8 cellular contexts compared by ENCODE assay signal in genomic region chr1:12556368-12556930, GRCh38.
DNase-seq lines count a peak whose midpoint lies in the region; ATAC-seq and TF ChIP-seq lines count a peak whose summit lies in the region.

No MANE protein-coding gene starts in this region.

- intact Hi-C loops in right cardiac atrium (cut with DNase I) (loop anchor here in 2 of 4 donors (5.0 to 10.0 kb wide), 2 partner anchors 58 to 61 kb away; partner anchors contain the start of gene DHRS3 (in 2 of the 2)), sciatic nerve (cut with DNase I) (no loop called here)

- peaks cover 13% of the 10 kb centered on the region for H3K4me1 Mint-ChIP-seq in WTC11

- CTCF ChIA-PET in WTC11 (lab: Charles Lee), result interaction anchor here (1.1 kb wide), 1 partner anchor 281 kb away, joined by 4 read pairs; no protein-coding TSS in a partner anchor

- peak; percentile 77 for DNase-seq in ELF-1 (ENCODE audit: low read depth, low spot score)
- no peak for DNase-seq in WTC11 (ENCODE audit: low spot score)
- DNase-seq in right cardiac atrium, result peak; percentile 73 to 92 (median 87)
- DNase-seq in sciatic nerve (ENCODE audit: low spot score), result peak; percentile 80
- DNase-seq in NCI-H345 (lab: John Stamatoyannopoulos, UW), result no peak
- DNase-seq in NCI-H524 treated with DMSO at 0.1 percent for 48 hours (lab: John Stamatoyannopoulos, UW), result no peak

- 28% methylated on average over 9 of the region's 9 CpGs for WGBS in right cardiac atrium

- H3K4me1 ChIP-seq in right cardiac atrium (ENCODE audit: control insufficient read depth, insufficient read depth, low read length), result peaks cover 11% of the 10 kb centered on the region

- ATAC-seq in WTC11 (peak; percentile 60), right cardiac atrium (peak; percentile 80 to 81), sciatic nerve (peak; percentile 94), HG03108 (IDR thresholded peaks at IDR 0.05; ENCODE audit: unreplicated experiment) (no peak), GM19455 (IDR thresholded peaks at IDR 0.05; ENCODE audit: unreplicated experiment) (no peak)

- no peak overlapping the region for H3K4me3 ChIP-seq in right cardiac atrium (ENCODE audit: low read length)

- H3K36me3 Mint-ChIP-seq in WTC11, result peaks cover 6% of the 10 kb centered on the region

- no peaks in the 10 kb centered on the region; the same call in 1 of the 2 replicates for H3K27me3 Mint-ChIP-seq in WTC11 (ENCODE audit: low read depth)

- no peaks in the 10 kb centered on the region for H3K27me3 ChIP-seq in right cardiac atrium (ENCODE audit: control insufficient read depth, insufficient read depth)

- peak overlapping the region; percentile 74; the same call in 1 of the 2 replicates for H3K27ac Mint-ChIP-seq in WTC11

- peaks cover 18% of the 10 kb centered on the region for H3K9me3 Mint-ChIP-seq in WTC11

- no peak overlapping the region for H3K4me3 Mint-ChIP-seq in WTC11

- H3K27ac ChIP-seq in right cardiac atrium (ENCODE audit: low read length), result peak overlapping the region; percentile 71

- POLR2A ChIA-PET in WTC11 (lab: Charles Lee), result interaction anchor here (1.4 kb wide), 1 partner anchor 39 kb away, joined by 5 read pairs; no protein-coding TSS in a partner anchor

- no peaks in the 10 kb centered on the region for H3K9me3 ChIP-seq in right cardiac atrium (ENCODE audit: control insufficient read depth, low read length)

- no peak for TF ChIP-seq CTCF in WTC11 (IDR thresholded peaks at IDR 0.05)

TF ChIP-seq in WTC11, 78 proteins besides CTCF, POLR2A, EP300 and RAD21:
- TF ChIP-seq, protein P1, sequence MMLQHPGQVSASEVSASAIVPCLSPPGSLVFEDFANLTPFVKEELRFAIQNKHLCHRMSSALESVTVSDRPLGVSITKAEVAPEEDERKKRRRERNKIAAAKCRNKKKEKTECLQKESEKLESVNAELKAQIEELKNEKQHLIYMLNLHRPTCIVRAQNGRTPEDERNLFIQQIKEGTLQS (CRISPR knock-in tag; conservative IDR thresholded peaks at IDR 0.05), result no peak
- TF ChIP-seq, protein P2, sequence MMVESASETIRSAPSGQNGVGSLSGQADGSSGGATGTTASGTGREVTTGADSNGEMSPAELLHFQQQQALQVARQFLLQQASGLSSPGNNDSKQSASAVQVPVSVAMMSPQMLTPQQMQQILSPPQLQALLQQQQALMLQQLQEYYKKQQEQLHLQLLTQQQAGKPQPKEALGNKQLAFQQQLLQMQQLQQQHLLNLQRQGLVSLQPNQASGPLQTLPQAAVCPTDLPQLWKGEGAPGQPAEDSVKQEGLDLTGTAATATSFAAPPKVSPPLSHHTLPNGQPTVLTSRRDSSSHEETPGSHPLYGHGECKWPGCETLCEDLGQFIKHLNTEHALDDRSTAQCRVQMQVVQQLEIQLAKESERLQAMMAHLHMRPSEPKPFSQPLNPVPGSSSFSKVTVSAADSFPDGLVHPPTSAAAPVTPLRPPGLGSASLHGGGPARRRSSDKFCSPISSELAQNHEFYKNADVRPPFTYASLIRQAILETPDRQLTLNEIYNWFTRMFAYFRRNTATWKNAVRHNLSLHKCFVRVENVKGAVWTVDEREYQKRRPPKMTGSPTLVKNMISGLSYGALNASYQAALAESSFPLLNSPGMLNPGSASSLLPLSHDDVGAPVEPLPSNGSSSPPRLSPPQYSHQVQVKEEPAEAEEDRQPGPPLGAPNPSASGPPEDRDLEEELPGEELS (CRISPR knock-in tag; IDR thresholded peaks at IDR 0.05), result no peak
- no peak for TF ChIP-seq SMAD3 (CRISPR knock-in tag; IDR thresholded peaks at IDR 0.05; ENCODE audit: borderline replicate concordance)
- no peak for TF ChIP-seq ETV6 (CRISPR knock-in tag; IDR thresholded peaks at IDR 0.05)
- no peak for TF ChIP-seq CREB1 (CRISPR knock-in tag; IDR thresholded peaks at IDR 0.05)
- no peak for TF ChIP-seq E2F5 (CRISPR knock-in tag; IDR thresholded peaks at IDR 0.05)
- no peak for TF ChIP-seq ZNF532 (CRISPR knock-in tag; IDR thresholded peaks at IDR 0.05; ENCODE audit: borderline replicate concordance)
- TF ChIP-seq FOXP1 (CRISPR knock-in tag; IDR thresholded peaks at IDR 0.05; ENCODE audit: borderline replicate concordance), result no peak

Comparison
In these comparisons a context has a peak if more than half of its experiments do, and no peak if none do; other contexts are left out.
1. DNase-seq: peak in ELF-1 (single experiment), right cardiac atrium (3 of 3) and sciatic nerve (single experiment); none in WTC11 (single experiment), NCI-H345 (single experiment) and NCI-H524 treated with DMSO at 0.1 percent for 48 hours (single experiment).
2. ATAC-seq: peak in WTC11 (single experiment), right cardiac atrium (2 of 2) and sciatic nerve (single experiment); none in HG03108 (single experiment) and GM19455 (single experiment).